Comparison of ENCODE assay signal across 16 cellular contexts in the genomic region with DNA sequence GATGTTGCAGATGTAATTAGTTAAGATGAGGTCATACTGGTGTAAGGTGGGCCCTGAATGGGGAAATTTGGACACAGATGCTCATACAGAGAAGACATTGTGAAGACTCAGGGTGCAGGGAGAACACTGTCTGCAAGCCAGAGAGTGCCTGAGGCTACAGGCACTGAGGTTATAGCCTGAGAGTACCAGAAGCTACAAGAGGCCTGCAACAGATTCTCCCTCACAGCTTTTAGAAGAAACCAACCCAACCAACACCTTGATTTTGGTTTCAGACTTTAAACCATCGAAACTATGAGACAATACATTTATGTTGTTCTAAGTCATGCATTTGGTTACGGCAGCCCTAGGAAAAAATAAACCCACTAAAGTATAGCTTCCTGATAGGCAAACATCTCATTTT.
DNase-seq lines count a peak whose midpoint lies in the region; ATAC-seq and TF ChIP-seq lines count a peak whose summit lies in the region.
"Had no signal": no experiment of that assay in that cellular context is flagged by ENCODE, and none has a peak within 500 bp of the region (broad histone marks: within the 10 kb centered on the region; RNA-seq: fewer than 3 reads in every experiment).

No MANE protein-coding gene starts in this region.

- no peaks in the 10 kb centered on the region for H3K9me3 ChIP-seq in Peyer's patch
- peaks cover 0 to 2% of the 10 kb centered on the region in 2 donors for H3K9me3 ChIP-seq in left lung
- H3K9me3 ChIP-seq: SJCRH30 had no signal

- H3K27ac ChIP-seq in VCaP: peak overlapping the region; percentile 42; the same call in 1 of the 2 replicates
- no peak overlapping the region for H3K27ac ChIP-seq in Peyer's patch
- no peak overlapping the region for H3K27ac ChIP-seq in left lung
- H3K27ac ChIP-seq: BLaER1, heart right ventricle, SJCRH30, WERI-Rb-1 had no signal

- H3K36me3 ChIP-seq in Peyer's patch (no peaks in the 10 kb centered on the region), left lung (no peaks in the 10 kb centered on the region)
- H3K36me3 ChIP-seq: heart right ventricle, SJCRH30, WERI-Rb-1 had no signal

- ATAC-seq in GM18517 (IDR thresholded peaks at IDR 0.05; ENCODE audit: unreplicated experiment) (peak; percentile 65), GM21360 (IDR thresholded peaks at IDR 0.05; ENCODE audit: unreplicated experiment) (peak; percentile 59), HG03025 (IDR thresholded peaks at IDR 0.05; ENCODE audit: low FRiP score, unreplicated experiment) (peak; percentile 94), left lung (no peak)
- ATAC-seq: heart right ventricle, sciatic nerve had no signal

- intact Hi-C loops in left lung (cut with DNase I): no loop called here

- H3K4me1 ChIP-seq in Peyer's patch: no peaks in the 10 kb centered on the region
- H3K4me1 ChIP-seq in left lung: no peaks in the 10 kb centered on the region
- H3K4me1 ChIP-seq: heart right ventricle, SJCRH30 had no signal

- no peaks in the 10 kb centered on the region for H3K27me3 ChIP-seq in Peyer's patch
- H3K27me3 ChIP-seq in left lung: no peaks in the 10 kb centered on the region
- H3K27me3 ChIP-seq: BLaER1, heart right ventricle, SJCRH30 had no signal

- no peak for TF ChIP-seq CTCF in VCaP (conservative IDR thresholded peaks at IDR 0.05)
- TF ChIP-seq CTCF in Peyer's patch (IDR thresholded peaks at IDR 0.05): no peak
- no peak for TF ChIP-seq CTCF in left lung (IDR thresholded peaks at IDR 0.05)

- no peak for TF ChIP-seq POLR2A in Peyer's patch (IDR thresholded peaks at IDR 0.05)

- DNase-seq in Peyer's patch (no peak), SW480 (ENCODE audit: low spot score) (no peak), foreskin melanocyte (no peak), left lung (no peak)
- DNase-seq: activated CD8-positive, alpha-beta memory T cell treated with anti-CD3 and anti-CD28 coated beads, Interleukin-2, amount 50 U/mL, for 48 hours; heart right ventricle; KBM-7; NCI-H2029; SJCRH30; WERI-Rb-1 had no signal

- H3K4me3 ChIP-seq in Peyer's patch: no peak overlapping the region
- H3K4me3 ChIP-seq in left lung: no peak overlapping the region
- H3K4me3 ChIP-seq: BLaER1, heart right ventricle, SJCRH30 had no signal
